ENCODE assay signal across 16 cellular contexts in genomic region chr7:47506716-47507354, GRCh38.
DNase-seq lines count a peak whose midpoint lies in the region; ATAC-seq, FAIRE-seq and TF ChIP-seq lines count a peak whose summit lies in the region.
"Had no signal": no experiment of that assay in that cellular context is flagged by ENCODE, and none has a peak within 500 bp of the region (broad histone marks: within the 10 kb centered on the region; RNA-seq: fewer than 3 reads in every experiment).

No MANE protein-coding gene starts in this region.

- no peaks in the 10 kb centered on the region for H3K27me3 Mint-ChIP-seq in activated CD4-positive, alpha-beta memory T cell treated with anti-CD3 and anti-CD28 coated beads, Interleukin-2, amount 10 ng/mL, durations not matched to agents 7 days and 5 days

- TF ChIP-seq POLR2A in ovary (IDR thresholded peaks at IDR 0.05) = no peak
- TF ChIP-seq POLR2A in uterus (IDR thresholded peaks at IDR 0.05) = no peak
- TF ChIP-seq POLR2A in GM12891 (IDR thresholded peaks at IDR 0.05; ENCODE audit: low read depth, low read length) = no peak

- WGBS in ectodermal cell, 2 experiments = 95% methylated on average over 10 of the region's 10 CpGs
- WGBS in ovary, 3 donors = 30 to 37% (median 34%) methylated on average over 10 of the region's 10 CpGs

- TF ChIP-seq EP300 in ovary (IDR thresholded peaks at IDR 0.05) = no peak

- H3K4me1 Mint-ChIP-seq in activated CD4-positive, alpha-beta memory T cell treated with anti-CD3 and anti-CD28 coated beads, Interleukin-2, amount 10 ng/mL, durations not matched to agents 7 days and 5 days = no peaks in the 10 kb centered on the region

- intact Hi-C loops in left ventricle myocardium superior (cut with micrococcal nuclease) = no loop called here
- intact Hi-C loops in cardiac septum (cut with DNase I) = no loop called here
- intact Hi-C loops in ovary (cut with DNase I) = no loop called here
- intact Hi-C loops in uterus (cut with DNase I; ENCODE audit: low total_unique reads) = no loop called here

- H3K36me3 ChIP-seq in ectodermal cell (ENCODE audit: control insufficient read depth, insufficient read depth, low read length) (no peaks in the 10 kb centered on the region), ovary (no peaks in the 10 kb centered on the region), uterus (no peaks in the 10 kb centered on the region)

- TF ChIP-seq CTCF in ovary (IDR thresholded peaks at IDR 0.05) = no peak
- TF ChIP-seq CTCF in uterus (IDR thresholded peaks at IDR 0.05) = no peak

- no peaks in the 10 kb centered on the region for H3K36me3 Mint-ChIP-seq in activated CD4-positive, alpha-beta memory T cell treated with anti-CD3 and anti-CD28 coated beads, Interleukin-2, amount 10 ng/mL, durations not matched to agents 7 days and 5 days (ENCODE audit: low read depth)

- POLR2A ChIA-PET in activated CD4-positive, alpha-beta memory T cell treated with anti-CD3 and anti-CD28 coated beads, Interleukin-2, amount 10 ng/mL, durations not matched to agents 7 days and 5 days (lab: Charles Lee) = no interaction called here

- H3K9me3 Mint-ChIP-seq in activated CD4-positive, alpha-beta memory T cell treated with anti-CD3 and anti-CD28 coated beads, Interleukin-2, amount 10 ng/mL, durations not matched to agents 7 days and 5 days = no peaks in the 10 kb centered on the region

- no peak overlapping the region for H3K4me3 Mint-ChIP-seq in activated CD4-positive, alpha-beta memory T cell treated with anti-CD3 and anti-CD28 coated beads, Interleukin-2, amount 10 ng/mL, durations not matched to agents 7 days and 5 days

- H3K9me3 ChIP-seq in ectodermal cell (ENCODE audit: control insufficient read depth, low read length) (no peaks in the 10 kb centered on the region), ovary (no peaks in the 10 kb centered on the region), uterus (no peaks in the 10 kb centered on the region)
- H3K9me3 ChIP-seq: A549, MG63 had no signal

- no peak for FAIRE-seq in GM12891 (lab: Jason Lieb, UNC)
- FAIRE-seq: A549, GM18507 had no signal

- H3K27me3 ChIP-seq in ectodermal cell (ENCODE audit: control insufficient read depth, insufficient read depth, low read length, poor library complexity, severe bottlenecking) (no peaks in the 10 kb centered on the region), ovary (no peaks in the 10 kb centered on the region), uterus (no peaks in the 10 kb centered on the region)
- H3K27me3 ChIP-seq: MG63 had no signal

- ATAC-seq in left ventricle myocardium superior (peak; percentile 16), HG03378 (IDR thresholded peaks at IDR 0.05; ENCODE audit: unreplicated experiment) (no peak)
- ATAC-seq: A549 had no signal

- no peak overlapping the region for H3K4me3 ChIP-seq in ectodermal cell (ENCODE audit: insufficient read depth, low read depth, low read length)
- no peak overlapping the region for H3K4me3 ChIP-seq in ovary
- H3K4me3 ChIP-seq in uterus = no peak overlapping the region
- H3K4me3 ChIP-seq: A549, MG63 had no signal

- H3K4me1 ChIP-seq in ectodermal cell (ENCODE audit: control insufficient read depth, insufficient read depth, low read length) (peaks cover 58% of the 10 kb centered on the region), ovary (ENCODE audit: insufficient read depth) (peaks cover 25% of the 10 kb centered on the region), uterus (peaks cover 12 to 23% of the 10 kb centered on the region in 2 donors)

- H3K27ac Mint-ChIP-seq in activated CD4-positive, alpha-beta memory T cell treated with anti-CD3 and anti-CD28 coated beads, Interleukin-2, amount 10 ng/mL, durations not matched to agents 7 days and 5 days = no peak overlapping the region

- H3K27ac ChIP-seq in ectodermal cell (ENCODE audit: insufficient read depth, low read depth, low read length, poor library complexity, severe bottlenecking) (peak overlapping the region; percentile 50), ovary (no peak overlapping the region), uterus (peak overlapping the region in 1 of 2 donors; percentile 9)

- CTCF ChIA-PET in activated CD4-positive, alpha-beta memory T cell treated with anti-CD3 and anti-CD28 coated beads, Interleukin-2, amount 10 ng/mL, durations not matched to agents 7 days and 5 days (lab: Charles Lee) = no interaction called here

- DNase-seq in left ventricle myocardium superior (no peak), cardiac septum (ENCODE audit: low spot score) (no peak), ovary (peak in 3 of 5 donors; percentile 43 to 60 (median 53)), uterus (peak; percentile 30 to 40), GM12891 (ENCODE audit: insufficient read length, low spot score) (no peak)
- no peak for DNase-seq in activated CD4-positive, alpha-beta memory T cell treated with anti-CD3 and anti-CD28 coated beads, Interleukin-2, amount 10 ng/mL, durations not matched to agents 7 days and 5 days
- DNase-seq: activated CD4-positive, alpha-beta T cell treated with anti-CD3 and anti-CD28 coated beads for 4 hours; activated T-cell treated with anti-CD3 and anti-CD28 coated beads for 4 hours; GOT3; MG63; NCI-H2081 treated with DMSO at 0.1 percent for 48 hours; NK-92 treated with Interleukin-12 subunit alpha and Interleukin-12 subunit beta, amount 100 ng/mL, for 24 hours had no signal

TF ChIP-seq in GM12891, 5 proteins besides CTCF, POLR2A, EP300 and RAD21:
- no peak for TF ChIP-seq PAX5 (IDR thresholded peaks at IDR 0.05; ENCODE audit: insufficient read depth, low read length, severe bottlenecking)

Comparison
In these comparisons a context has a peak if more than half of its experiments do, and no peak if none do; other contexts are left out.
1. DNase-seq: peak in ovary (3 of 5) and uterus (2 of 2); none in left ventricle myocardium superior (single experiment), cardiac septum (single experiment), activated CD4-positive, alpha-beta memory T cell treated with anti-CD3 and anti-CD28 coated beads, Interleukin-2, amount 10 ng/mL, durations not matched to agents 7 days and 5 days (single experiment) and GM12891 (single experiment).